In the genomic region with DNA sequence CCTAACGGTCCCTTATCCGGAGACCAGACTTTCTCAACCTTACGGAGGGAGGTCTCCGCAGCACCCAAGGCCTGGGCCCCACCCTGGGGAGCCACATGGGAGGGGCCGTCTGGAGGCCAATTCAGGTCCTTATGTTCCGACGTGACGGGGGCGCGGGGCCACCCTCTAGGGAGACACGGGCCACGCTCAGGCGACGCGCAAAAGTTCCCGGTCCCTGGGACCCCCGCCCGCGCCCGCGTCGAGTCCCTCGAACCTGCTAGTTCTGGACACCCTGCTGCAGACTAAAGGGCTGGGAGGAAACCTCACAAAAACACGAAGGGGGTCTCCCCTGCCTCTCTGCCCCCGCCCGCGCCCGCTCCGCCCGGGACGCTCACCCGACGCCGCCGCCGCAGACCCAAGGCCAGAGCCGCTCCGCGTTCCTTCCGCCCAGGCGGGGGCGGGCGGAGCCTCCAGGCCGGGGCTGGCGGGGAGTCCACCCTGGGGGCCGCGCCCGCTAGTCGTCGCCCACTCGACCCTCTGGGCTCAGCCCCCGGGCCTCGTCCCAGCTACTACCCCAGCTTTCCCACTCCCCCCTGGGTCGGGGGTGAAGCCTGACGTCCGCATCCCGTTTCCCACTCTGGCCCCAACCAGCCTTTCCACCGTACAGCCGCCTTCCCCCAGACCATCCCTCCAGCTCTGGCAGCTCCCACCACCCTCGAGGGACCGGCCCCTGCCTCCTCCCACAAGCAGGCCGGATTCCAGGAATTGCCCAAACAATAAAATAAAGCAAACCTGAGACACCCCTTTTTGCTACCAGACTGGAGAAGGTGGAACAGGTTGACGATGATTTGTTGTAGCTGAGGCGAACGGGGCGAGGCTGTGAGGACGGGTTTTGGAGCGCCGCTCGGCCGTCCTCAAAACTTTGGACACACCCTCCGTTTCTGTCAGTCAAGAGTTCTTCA, we compare ENCODE assay signal across 1 cellular context.
TF ChIP-seq lines count a peak whose summit lies in the region.

No MANE protein-coding gene starts in this region.

TF ChIP-seq in K562, 482 proteins besides CTCF, POLR2A, EP300 and RAD21 (continued from another document and continues in another):
- TF ChIP-seq, protein P1, sequence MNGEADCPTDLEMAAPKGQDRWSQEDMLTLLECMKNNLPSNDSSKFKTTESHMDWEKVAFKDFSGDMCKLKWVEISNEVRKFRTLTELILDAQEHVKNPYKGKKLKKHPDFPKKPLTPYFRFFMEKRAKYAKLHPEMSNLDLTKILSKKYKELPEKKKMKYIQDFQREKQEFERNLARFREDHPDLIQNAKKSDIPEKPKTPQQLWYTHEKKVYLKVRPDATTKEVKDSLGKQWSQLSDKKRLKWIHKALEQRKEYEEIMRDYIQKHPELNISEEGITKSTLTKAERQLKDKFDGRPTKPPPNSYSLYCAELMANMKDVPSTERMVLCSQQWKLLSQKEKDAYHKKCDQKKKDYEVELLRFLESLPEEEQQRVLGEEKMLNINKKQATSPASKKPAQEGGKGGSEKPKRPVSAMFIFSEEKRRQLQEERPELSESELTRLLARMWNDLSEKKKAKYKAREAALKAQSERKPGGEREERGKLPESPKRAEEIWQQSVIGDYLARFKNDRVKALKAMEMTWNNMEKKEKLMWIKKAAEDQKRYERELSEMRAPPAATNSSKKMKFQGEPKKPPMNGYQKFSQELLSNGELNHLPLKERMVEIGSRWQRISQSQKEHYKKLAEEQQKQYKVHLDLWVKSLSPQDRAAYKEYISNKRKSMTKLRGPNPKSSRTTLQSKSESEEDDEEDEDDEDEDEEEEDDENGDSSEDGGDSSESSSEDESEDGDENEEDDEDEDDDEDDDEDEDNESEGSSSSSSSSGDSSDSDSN (IDR thresholded peaks at IDR 0.05; ENCODE audit: borderline replicate concordance in 1 of 2, low read depth in 2 of 2, low read length in 2 of 2): peak; percentile 44 to 87; a peak in 3 of 4 replicates
- TF ChIP-seq FOXP1 (CRISPR knock-in tag; IDR thresholded peaks at IDR 0.05): peak; percentile 61; the same call in 1 of the 2 replicates
- TF ChIP-seq, protein P2, sequence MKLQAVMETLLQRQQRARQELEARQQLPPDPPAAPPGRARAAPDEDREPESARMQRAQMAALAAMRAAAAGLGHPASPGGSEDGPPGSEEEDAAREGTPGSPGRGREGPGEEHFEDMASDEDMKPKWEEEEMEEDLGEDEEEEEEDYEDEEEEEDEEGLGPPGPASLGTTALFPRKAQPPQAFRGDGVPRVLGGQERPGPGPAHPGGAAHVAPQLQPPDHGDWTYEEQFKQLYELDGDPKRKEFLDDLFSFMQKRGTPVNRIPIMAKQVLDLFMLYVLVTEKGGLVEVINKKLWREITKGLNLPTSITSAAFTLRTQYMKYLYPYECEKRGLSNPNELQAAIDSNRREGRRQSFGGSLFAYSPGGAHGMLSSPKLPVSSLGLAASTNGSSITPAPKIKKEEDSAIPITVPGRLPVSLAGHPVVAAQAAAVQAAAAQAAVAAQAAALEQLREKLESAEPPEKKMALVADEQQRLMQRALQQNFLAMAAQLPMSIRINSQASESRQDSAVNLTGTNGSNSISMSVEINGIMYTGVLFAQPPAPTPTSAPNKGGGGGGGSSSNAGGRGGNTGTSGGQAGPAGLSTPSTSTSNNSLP (IDR thresholded peaks at IDR 0.05; ENCODE audit: borderline replicate concordance, low read depth, low read length): no peak
- TF ChIP-seq SUPT5H (IDR thresholded peaks at IDR 0.05): peak; percentile 61
- TF ChIP-seq MXI1 (IDR thresholded peaks at IDR 0.05; ENCODE audit: low read depth, low read length): peak; percentile 19; the same call in 1 of the 2 replicates
- peak; percentile 54 for TF ChIP-seq PCBP1 (IDR thresholded peaks at IDR 0.05; ENCODE audit: low read depth, low read length, poor library complexity, severe bottlenecking)
- peak; percentile 30; the same call in 1 of the 2 replicates for TF ChIP-seq DPF2 (IDR thresholded peaks at IDR 0.05)
- TF ChIP-seq KDM5B (IDR thresholded peaks at IDR 0.05; ENCODE audit: insufficient replicate concordance, low read depth, low read length): peak; percentile 46
- TF ChIP-seq, protein P3, sequence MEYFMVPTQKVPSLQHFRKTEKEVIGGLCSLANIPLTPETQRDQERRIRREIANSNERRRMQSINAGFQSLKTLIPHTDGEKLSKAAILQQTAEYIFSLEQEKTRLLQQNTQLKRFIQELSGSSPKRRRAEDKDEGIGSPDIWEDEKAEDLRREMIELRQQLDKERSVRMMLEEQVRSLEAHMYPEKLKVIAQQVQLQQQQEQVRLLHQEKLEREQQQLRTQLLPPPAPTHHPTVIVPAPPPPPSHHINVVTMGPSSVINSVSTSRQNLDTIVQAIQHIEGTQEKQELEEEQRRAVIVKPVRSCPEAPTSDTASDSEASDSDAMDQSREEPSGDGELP (CRISPR knock-in tag; IDR thresholded peaks at IDR 0.05; ENCODE audit: borderline replicate concordance): 0 out of 2 replicates have a peak, but pooled peaks have one; percentile 44
- no peak for TF ChIP-seq MED1 (CRISPR knock-in tag; IDR thresholded peaks at IDR 0.05; ENCODE audit: borderline replicate concordance)
- TF ChIP-seq NFIC (IDR thresholded peaks at IDR 0.05): peak; percentile 35; the same call in 1 of the 2 replicates
- TF ChIP-seq, protein P4, sequence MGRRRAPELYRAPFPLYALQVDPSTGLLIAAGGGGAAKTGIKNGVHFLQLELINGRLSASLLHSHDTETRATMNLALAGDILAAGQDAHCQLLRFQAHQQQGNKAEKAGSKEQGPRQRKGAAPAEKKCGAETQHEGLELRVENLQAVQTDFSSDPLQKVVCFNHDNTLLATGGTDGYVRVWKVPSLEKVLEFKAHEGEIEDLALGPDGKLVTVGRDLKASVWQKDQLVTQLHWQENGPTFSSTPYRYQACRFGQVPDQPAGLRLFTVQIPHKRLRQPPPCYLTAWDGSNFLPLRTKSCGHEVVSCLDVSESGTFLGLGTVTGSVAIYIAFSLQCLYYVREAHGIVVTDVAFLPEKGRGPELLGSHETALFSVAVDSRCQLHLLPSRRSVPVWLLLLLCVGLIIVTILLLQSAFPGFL (CRISPR knock-in tag; IDR thresholded peaks at IDR 0.05): 0 out of 2 replicates have a peak, but pooled peaks have one; percentile 45
- peak; percentile 90; the same call in 1 of the 2 replicates for TF ChIP-seq ZBTB7A (IDR thresholded peaks at IDR 0.05; ENCODE audit: borderline replicate concordance, control insufficient read depth, low read depth, low read length)
- peak; percentile 54; the same call in 1 of the 2 replicates for TF ChIP-seq GATAD2B (IDR thresholded peaks at IDR 0.05; ENCODE audit: borderline replicate concordance)
- peak; percentile 69 for TF ChIP-seq L3MBTL2 (IDR thresholded peaks at IDR 0.05)
- peak; percentile 45; the same call in 1 of the 2 replicates for TF ChIP-seq MYC (IDR thresholded peaks at IDR 0.05; ENCODE audit: low read depth, low read length)
- 0 out of 2 replicates have a peak, but pooled peaks have one; percentile 26 for TF ChIP-seq MYC (CRISPR knock-in tag; IDR thresholded peaks at IDR 0.05; ENCODE audit: borderline replicate concordance, low read depth)
- no peak for TF ChIP-seq TFAM (CRISPR knock-in tag; conservative IDR thresholded peaks at IDR 0.05)
- TF ChIP-seq KAT7 (CRISPR knock-in tag; IDR thresholded peaks at IDR 0.05; ENCODE audit: borderline replicate concordance): peak; percentile 95; the same call in 1 of the 2 replicates
- TF ChIP-seq MEIS2 (IDR thresholded peaks at IDR 0.05; ENCODE audit: partially characterized antibody): peak; percentile 36
- TF ChIP-seq BHLHE40 (IDR thresholded peaks at IDR 0.05; ENCODE audit: low read length): 0 out of 2 replicates have a peak, but pooled peaks have one; percentile 3
- 0 out of 2 replicates have a peak, but pooled peaks have one; percentile 40 for TF ChIP-seq TCF7 (IDR thresholded peaks at IDR 0.05; ENCODE audit: borderline replicate concordance)
- no peak for TF ChIP-seq JUN (IDR thresholded peaks at IDR 0.05; ENCODE audit: borderline replicate concordance, low read depth, low read length)
- TF ChIP-seq JUN (CRISPR knock-in tag; IDR thresholded peaks at IDR 0.05; ENCODE audit: borderline replicate concordance): 0 out of 2 replicates have a peak, but pooled peaks have one; percentile 21
- TF ChIP-seq ZNF766 (CRISPR knock-in tag; conservative IDR thresholded peaks at IDR 0.05): no peak
- TF ChIP-seq CBFB (CRISPR knock-in tag; IDR thresholded peaks at IDR 0.05): no peak
- 0 out of 2 replicates have a peak, but pooled peaks have one; percentile 18 for TF ChIP-seq FOSL1 (tag; conservative IDR thresholded peaks at IDR 0.05)
- TF ChIP-seq, protein P5, sequence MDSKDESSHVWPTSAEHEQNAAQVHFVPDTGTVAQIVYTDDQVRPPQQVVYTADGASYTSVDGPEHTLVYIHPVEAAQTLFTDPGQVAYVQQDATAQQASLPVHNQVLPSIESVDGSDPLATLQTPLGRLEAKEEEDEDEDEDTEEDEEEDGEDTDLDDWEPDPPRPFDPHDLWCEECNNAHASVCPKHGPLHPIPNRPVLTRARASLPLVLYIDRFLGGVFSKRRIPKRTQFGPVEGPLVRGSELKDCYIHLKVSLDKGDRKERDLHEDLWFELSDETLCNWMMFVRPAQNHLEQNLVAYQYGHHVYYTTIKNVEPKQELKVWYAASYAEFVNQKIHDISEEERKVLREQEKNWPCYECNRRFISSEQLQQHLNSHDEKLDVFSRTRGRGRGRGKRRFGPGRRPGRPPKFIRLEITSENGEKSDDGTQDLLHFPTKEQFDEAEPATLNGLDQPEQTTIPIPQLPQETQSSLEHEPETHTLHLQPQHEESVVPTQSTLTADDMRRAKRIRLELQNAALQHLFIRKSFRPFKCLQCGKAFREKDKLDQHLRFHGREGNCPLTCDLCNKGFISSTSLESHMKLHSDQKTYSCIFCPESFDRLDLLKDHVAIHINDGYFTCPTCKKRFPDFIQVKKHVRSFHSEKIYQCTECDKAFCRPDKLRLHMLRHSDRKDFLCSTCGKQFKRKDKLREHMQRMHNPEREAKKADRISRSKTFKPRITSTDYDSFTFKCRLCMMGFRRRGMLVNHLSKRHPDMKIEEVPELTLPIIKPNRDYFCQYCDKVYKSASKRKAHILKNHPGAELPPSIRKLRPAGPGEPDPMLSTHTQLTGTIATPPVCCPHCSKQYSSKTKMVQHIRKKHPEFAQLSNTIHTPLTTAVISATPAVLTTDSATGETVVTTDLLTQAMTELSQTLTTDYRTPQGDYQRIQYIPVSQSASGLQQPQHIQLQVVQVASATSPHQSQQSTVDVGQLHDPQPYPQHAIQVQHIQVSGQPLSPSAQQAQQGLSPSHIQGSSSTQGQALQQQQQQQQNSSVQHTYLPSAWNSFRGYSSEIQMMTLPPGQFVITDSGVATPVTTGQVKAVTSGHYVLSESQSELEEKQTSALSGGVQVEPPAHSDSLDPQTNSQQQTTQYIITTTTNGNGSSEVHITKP (IDR thresholded peaks at IDR 0.05; ENCODE audit: partially characterized antibody): peak; percentile 26
- TF ChIP-seq, protein P6, sequence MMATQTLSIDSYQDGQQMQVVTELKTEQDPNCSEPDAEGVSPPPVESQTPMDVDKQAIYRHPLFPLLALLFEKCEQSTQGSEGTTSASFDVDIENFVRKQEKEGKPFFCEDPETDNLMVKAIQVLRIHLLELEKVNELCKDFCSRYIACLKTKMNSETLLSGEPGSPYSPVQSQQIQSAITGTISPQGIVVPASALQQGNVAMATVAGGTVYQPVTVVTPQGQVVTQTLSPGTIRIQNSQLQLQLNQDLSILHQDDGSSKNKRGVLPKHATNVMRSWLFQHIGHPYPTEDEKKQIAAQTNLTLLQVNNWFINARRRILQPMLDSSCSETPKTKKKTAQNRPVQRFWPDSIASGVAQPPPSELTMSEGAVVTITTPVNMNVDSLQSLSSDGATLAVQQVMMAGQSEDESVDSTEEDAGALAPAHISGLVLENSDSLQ (IDR thresholded peaks at IDR 0.05): peak; percentile 93
- TF ChIP-seq ZFX (CRISPR knock-in tag; IDR thresholded peaks at IDR 0.05): peak; percentile 66
- peak; percentile 56 for TF ChIP-seq RBM22 (IDR thresholded peaks at IDR 0.05; ENCODE audit: low read depth, low read length, poor library complexity, severe bottlenecking)
- peak; percentile 54 for TF ChIP-seq TBP (optimal IDR thresholded peaks at IDR 0.05; ENCODE audit: low read depth, low read length)
- TF ChIP-seq, protein P7, sequence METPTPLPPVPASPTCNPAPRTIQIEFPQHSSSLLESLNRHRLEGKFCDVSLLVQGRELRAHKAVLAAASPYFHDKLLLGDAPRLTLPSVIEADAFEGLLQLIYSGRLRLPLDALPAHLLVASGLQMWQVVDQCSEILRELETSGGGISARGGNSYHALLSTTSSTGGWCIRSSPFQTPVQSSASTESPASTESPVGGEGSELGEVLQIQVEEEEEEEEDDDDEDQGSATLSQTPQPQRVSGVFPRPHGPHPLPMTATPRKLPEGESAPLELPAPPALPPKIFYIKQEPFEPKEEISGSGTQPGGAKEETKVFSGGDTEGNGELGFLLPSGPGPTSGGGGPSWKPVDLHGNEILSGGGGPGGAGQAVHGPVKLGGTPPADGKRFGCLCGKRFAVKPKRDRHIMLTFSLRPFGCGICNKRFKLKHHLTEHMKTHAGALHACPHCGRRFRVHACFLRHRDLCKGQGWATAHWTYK (CRISPR knock-in tag; IDR thresholded peaks at IDR 0.05): peak; percentile 35; the same call in 1 of the 2 replicates
- peak; percentile 29; the same call in 1 of the 2 replicates for TF ChIP-seq PHF8 (IDR thresholded peaks at IDR 0.05; ENCODE audit: borderline replicate concordance, low read length)
- TF ChIP-seq, protein P8, sequence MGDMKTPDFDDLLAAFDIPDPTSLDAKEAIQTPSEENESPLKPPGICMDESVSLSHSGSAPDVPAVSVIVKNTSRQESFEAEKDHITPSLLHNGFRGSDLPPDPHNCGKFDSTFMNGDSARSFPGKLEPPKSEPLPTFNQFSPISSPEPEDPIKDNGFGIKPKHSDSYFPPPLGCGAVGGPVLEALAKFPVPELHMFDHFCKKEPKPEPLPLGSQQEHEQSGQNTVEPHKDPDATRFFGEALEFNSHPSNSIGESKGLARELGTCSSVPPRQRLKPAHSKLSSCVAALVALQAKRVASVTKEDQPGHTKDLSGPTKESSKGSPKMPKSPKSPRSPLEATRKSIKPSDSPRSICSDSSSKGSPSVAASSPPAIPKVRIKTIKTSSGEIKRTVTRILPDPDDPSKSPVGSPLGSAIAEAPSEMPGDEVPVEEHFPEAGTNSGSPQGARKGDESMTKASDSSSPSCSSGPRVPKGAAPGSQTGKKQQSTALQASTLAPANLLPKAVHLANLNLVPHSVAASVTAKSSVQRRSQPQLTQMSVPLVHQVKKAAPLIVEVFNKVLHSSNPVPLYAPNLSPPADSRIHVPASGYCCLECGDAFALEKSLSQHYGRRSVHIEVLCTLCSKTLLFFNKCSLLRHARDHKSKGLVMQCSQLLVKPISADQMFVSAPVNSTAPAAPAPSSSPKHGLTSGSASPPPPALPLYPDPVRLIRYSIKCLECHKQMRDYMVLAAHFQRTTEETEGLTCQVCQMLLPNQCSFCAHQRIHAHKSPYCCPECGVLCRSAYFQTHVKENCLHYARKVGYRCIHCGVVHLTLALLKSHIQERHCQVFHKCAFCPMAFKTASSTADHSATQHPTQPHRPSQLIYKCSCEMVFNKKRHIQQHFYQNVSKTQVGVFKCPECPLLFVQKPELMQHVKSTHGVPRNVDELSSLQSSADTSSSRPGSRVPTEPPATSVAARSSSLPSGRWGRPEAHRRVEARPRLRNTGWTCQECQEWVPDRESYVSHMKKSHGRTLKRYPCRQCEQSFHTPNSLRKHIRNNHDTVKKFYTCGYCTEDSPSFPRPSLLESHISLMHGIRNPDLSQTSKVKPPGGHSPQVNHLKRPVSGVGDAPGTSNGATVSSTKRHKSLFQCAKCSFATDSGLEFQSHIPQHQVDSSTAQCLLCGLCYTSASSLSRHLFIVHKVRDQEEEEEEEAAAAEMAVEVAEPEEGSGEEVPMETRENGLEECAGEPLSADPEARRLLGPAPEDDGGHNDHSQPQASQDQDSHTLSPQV (IDR thresholded peaks at IDR 0.05): peak; percentile 64
